1 cellular context compared by ENCODE assay signal in genomic region chr10:17617031-17617911, GRCh38.
A peak's percentile ranks its signal among the peaks of the same experiment; 100 is the strongest.
TF ChIP-seq lines count a peak whose summit lies in the region.

Gene HACD1, minus strand, starts transcription at chr10:17617374. Its CDS starts 35 bp downstream, at chr10:17617339.

TF ChIP-seq in SK-N-SH, 30 proteins besides CTCF, POLR2A, EP300 and RAD21 (continued from another document):
- TF ChIP-seq MAX (IDR thresholded peaks at IDR 0.05; ENCODE audit: low read depth), result peak; percentile 48; the same call in 1 of the 2 replicates
- no peak for TF ChIP-seq EZH2phosphoT487 (IDR thresholded peaks at IDR 0.05; ENCODE audit: borderline replicate concordance, low read depth)
